ENCODE assay signal across 34 cellular contexts in genomic region chr4:111267786-111268185, GRCh38.
"Had no signal": no experiment of that assay in that cellular context is flagged by ENCODE, and none has a peak within 500 bp of the region (broad histone marks: within the 10 kb centered on the region; RNA-seq: fewer than 3 reads in every experiment).

No MANE protein-coding gene starts in this region.

- H3K27ac ChIP-seq: Peyer's patch, RWPE1, SJSA1 had no signal

- H3K27me3 ChIP-seq: MG63, Peyer's patch, SJSA1 had no signal

- H3K9ac ChIP-seq: SK-N-SH had no signal

- H3K4me3 ChIP-seq: MG63, Peyer's patch, SJSA1 had no signal

- H3K36me3 ChIP-seq: MG63, Peyer's patch, SJSA1 had no signal

- H3K4me2 ChIP-seq: SK-N-SH had no signal

- H3K9me3 ChIP-seq: MG63, Peyer's patch, SJSA1, SK-N-SH had no signal

- DNase-seq: Karpas-422, KG1, MG63, NCI-H1048, NCI-H1092 treated with DMSO at 0.1 percent for 48 hours, NCI-H1105 treated with DMSO at 0.1 percent for 48 hours, NCI-H1417, NCI-H1436, NCI-H146, NCI-H1694, NCI-H187, NCI-H1930, NCI-H2029 treated with DMSO at 0.1 percent for 48 hours, NCI-H2081 treated with DMSO at 0.1 percent for 48 hours, NCI-H2107, NCI-H2171, NCI-H226, NCI-H446 treated with DMSO at 0.1 percent for 48 hours, NCI-H510A, NCI-H524, NCI-H526, NCI-H69, NCI-H748 treated with DMSO at 0.1 percent for 48 hours, NCI-H82, OCI-M1, PC-3, Peyer's patch, SHP77, SK-N-SH, SW 1271, T-helper 1 cell had no signal

- ATAC-seq: PC-3, Right ventricle myocardium inferior had no signal

- H3K4me1 ChIP-seq: Peyer's patch had no signal
